Comparison of ENCODE assay signal across 9 cellular contexts in genomic region chr20:18019068-18019467, GRCh38. TPM values are rescaled to one million over a fixed set of nuclear protein-coding genes. Genes with fewer than 3 reads are reported as not detected.
DNase-seq lines count a peak whose midpoint lies in the region; ATAC-seq and TF ChIP-seq lines count a peak whose summit lies in the region.
"Had no signal": no experiment of that assay in that cellular context is flagged by ENCODE, and none has a peak within 500 bp of the region (broad histone marks: within the 10 kb centered on the region; RNA-seq: fewer than 3 reads in every experiment).

No MANE protein-coding gene starts in this region.

- H3K9me3 ChIP-seq in breast epithelium = no peaks in the 10 kb centered on the region

- TF ChIP-seq POLR2A in breast epithelium (IDR thresholded peaks at IDR 0.05) = no peak

- no peak overlapping the region for H3K4me3 Mint-ChIP-seq in MCF 10A (ENCODE audit: unreplicated experiment)
- no peak overlapping the region for H3K4me3 Mint-ChIP-seq in activated B cell treated with CpG ODN at 0.5 μM for 24 hours
- H3K4me3 Mint-ChIP-seq: activated naive CD4-positive, alpha-beta T cell treated with anti-CD3 and anti-CD28 coated beads, Interleukin-2, amount 50 U/mL, for 24 hours had no signal

- TF ChIP-seq CTCF in MCF 10A (IDR thresholded peaks at IDR 0.05; ENCODE audit: unreplicated experiment) (peak; percentile 12), breast epithelium (IDR thresholded peaks at IDR 0.05) (no peak), activated B cell treated with CpG ODN at 0.5 μM for 24 hours (IDR thresholded peaks at IDR 0.05) (no peak)

- no peaks in the 10 kb centered on the region for H3K4me1 ChIP-seq in breast epithelium

- H3K27me3 Mint-ChIP-seq in MCF 10A (ENCODE audit: insufficient read depth, unreplicated experiment) (no peaks in the 10 kb centered on the region), activated B cell treated with CpG ODN at 0.5 μM for 24 hours (no peaks in the 10 kb centered on the region)

- no peaks in the 10 kb centered on the region for H3K36me3 ChIP-seq in breast epithelium

- CTCF ChIA-PET in MCF 10A (lab: Yijun Ruan, JAX) = interaction anchor here (1.4 kb wide), 1 partner anchor 15 kb away, joined by 4 read pairs; no protein-coding TSS in a partner anchor
- CTCF ChIA-PET in activated B cell treated with CpG ODN at 0.5 μM for 24 hours (lab: Charles Lee) = interaction anchor here (1.5 to 1.7 kb wide), 2 partner anchors 22 to 81 kb away, joined by 3 to 4 read pairs; no protein-coding TSS in a partner anchor

- H3K9me3 Mint-ChIP-seq in MCF 10A (ENCODE audit: unreplicated experiment) (no peaks in the 10 kb centered on the region), activated B cell treated with CpG ODN at 0.5 μM for 24 hours (no peaks in the 10 kb centered on the region)
- H3K9me3 Mint-ChIP-seq: activated naive CD4-positive, alpha-beta T cell treated with anti-CD3 and anti-CD28 coated beads, Interleukin-2, amount 50 U/mL, for 24 hours had no signal

- POLR2A ChIA-PET in MCF 10A (lab: Yijun Ruan, JAX) = no interaction called here
- POLR2A ChIA-PET in activated B cell treated with CpG ODN at 0.5 μM for 24 hours (lab: Charles Lee) = no interaction called here

- H3K27me3 ChIP-seq in breast epithelium = no peaks in the 10 kb centered on the region

- ATAC-seq in HG03439 (IDR thresholded peaks at IDR 0.05; ENCODE audit: unreplicated experiment) = peak; percentile 53
- peak; percentile 78 for ATAC-seq in activated B cell treated with CpG ODN at 0.5 μM for 24 hours (ENCODE audit: low read depth)
- no peak for ATAC-seq in HG02763 (IDR thresholded peaks at IDR 0.05; ENCODE audit: unreplicated experiment)

- BruUV-seq in MCF 10A (replicated peaks; lab: Mats Ljungman, UMichigan) = no TSS peak

- H3K36me3 Mint-ChIP-seq in MCF 10A (ENCODE audit: insufficient read depth, unreplicated experiment) (no peaks in the 10 kb centered on the region), activated B cell treated with CpG ODN at 0.5 μM for 24 hours (ENCODE audit: low read depth) (no peaks in the 10 kb centered on the region)
- H3K36me3 Mint-ChIP-seq: activated naive CD4-positive, alpha-beta T cell treated with anti-CD3 and anti-CD28 coated beads, Interleukin-2, amount 50 U/mL, for 24 hours had no signal

- no peak overlapping the region for H3K4me3 ChIP-seq in breast epithelium

- H3K27ac Mint-ChIP-seq in MCF 10A (ENCODE audit: low read depth, unreplicated experiment) (no peak overlapping the region), activated B cell treated with CpG ODN at 0.5 μM for 24 hours (no peak overlapping the region)
- H3K27ac Mint-ChIP-seq: activated naive CD4-positive, alpha-beta T cell treated with anti-CD3 and anti-CD28 coated beads, Interleukin-2, amount 50 U/mL, for 24 hours had no signal

- intact Hi-C loops in MCF 10A (cut with micrococcal nuclease) = no loop called here
- intact Hi-C loops in breast epithelium (cut with DNase I; ENCODE audit: low total_unique reads) = no loop called here
- intact Hi-C loops in activated B cell treated with CpG ODN at 0.5 μM for 24 hours (cut with micrococcal nuclease) = loop anchor here (1.0 kb wide), 4 partner anchors 16 to 514 kb away; no protein-coding TSS in a partner anchor

- DNase-seq in MCF 10A (ENCODE audit: unreplicated experiment) (peak; percentile 34), breast epithelium (ENCODE audit: low spot score in 2 of 2) (no peak), activated B cell treated with CpG ODN at 0.5 μM for 24 hours (no peak), medulla oblongata (ENCODE audit: extremely low spot score) (peak; percentile 16), occipital lobe (lab: John Stamatoyannopoulos, UW) (no peak), T1000 (lab: John Stamatoyannopoulos, UW) (no peak)

- no peaks in the 10 kb centered on the region for H3K4me1 Mint-ChIP-seq in MCF 10A (ENCODE audit: insufficient read depth, unreplicated experiment)
- peaks cover 3% of the 10 kb centered on the region for H3K4me1 Mint-ChIP-seq in activated B cell treated with CpG ODN at 0.5 μM for 24 hours
- H3K4me1 Mint-ChIP-seq: activated naive CD4-positive, alpha-beta T cell treated with anti-CD3 and anti-CD28 coated beads, Interleukin-2, amount 50 U/mL, for 24 hours had no signal

- no peak overlapping the region for H3K27ac ChIP-seq in breast epithelium

RNA-seq across cellular contexts. Expression of gene OVOL2, which starts 38.6 kb away (rescaled TPM):
- total RNA-seq in MCF 10A (2022) = 2.0 and 2.1 TPM in 2 replicates
- 10 to 100 TPM in 2 of 3 donors, not detected in 1; 21.0 to 34.1 TPM for total RNA-seq in breast epithelium
- total RNA-seq in activated B cell treated with CpG ODN at 0.5 μM for 24 hours = not detected in 2 replicates
- 0.62 TPM for total RNA-seq in occipital lobe

RNA-seq across cellular contexts. Expression of gene MGME1, which starts 50.2 kb away (rescaled TPM):
- total RNA-seq in MCF 10A (2022) (18.0 and 24.0 TPM in 2 replicates), breast epithelium (10 to 100 TPM in 2 of 3 donors, 1 to 10 TPM in 1; 7.8 to 26.2 (median 18.7) TPM), activated B cell treated with CpG ODN at 0.5 μM for 24 hours (19.0 TPM in 2 replicates), occipital lobe (8.4 TPM)

RNA-seq across cellular contexts. Expression of gene SNX5, which starts 50.5 kb away (rescaled TPM):
- 108 and 170 TPM in 2 replicates for total RNA-seq in MCF 10A (2022)
- total RNA-seq in breast epithelium = 100 to 1,000 TPM in 2 of 3 donors, 10 to 100 TPM in 1; 96.7 to 127 (median 122) TPM
- 125 and 139 TPM in 2 replicates for total RNA-seq in activated B cell treated with CpG ODN at 0.5 μM for 24 hours
- total RNA-seq in occipital lobe = 60.4 TPM

Comparison
In these comparisons a context has a peak if more than half of its experiments do, and no peak if none do; other contexts are left out.
1. DNase-seq: peak in MCF 10A (single experiment) and medulla oblongata (single experiment); none in breast epithelium (0 of 2), activated B cell treated with CpG ODN at 0.5 μM for 24 hours (single experiment), occipital lobe (single experiment) and T1000 (single experiment).